Comparison of ENCODE assay signal across 8 cellular contexts in the genomic region with DNA sequence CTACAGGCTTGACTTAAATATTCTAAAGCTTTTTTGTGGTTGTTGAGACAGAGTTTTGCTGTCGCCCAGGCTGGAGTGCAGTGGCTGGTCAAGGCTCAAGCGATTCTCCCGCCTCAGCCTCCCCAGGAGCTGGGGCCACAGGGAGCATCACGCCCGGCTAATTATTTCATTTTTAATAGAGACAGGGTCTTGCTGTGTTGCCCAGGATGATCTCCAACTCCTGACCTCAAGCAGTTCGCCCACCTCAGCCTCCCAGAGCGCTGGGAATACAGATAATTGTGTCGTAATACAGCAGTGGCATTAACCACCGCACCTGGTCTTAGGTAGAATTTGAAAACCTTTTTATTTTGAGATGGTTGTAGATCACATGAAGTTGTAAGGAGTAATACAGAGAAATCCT. TPM values are rescaled to one million over a fixed set of nuclear protein-coding genes. Genes with fewer than 3 reads are reported as not detected.
A peak's percentile ranks its signal among the peaks of the same experiment; 100 is the strongest.
DNase-seq lines count a peak whose midpoint lies in the region; TF ChIP-seq lines count a peak whose summit lies in the region.

No MANE protein-coding gene starts in this region.

- peaks cover 8% of the 10 kb centered on the region for H3F3A ChIP-seq in neural cell (ENCODE audit: insufficient read depth, low read length, poor library complexity, severe bottlenecking)

- no peak for TF ChIP-seq RAD21 in neural cell (conservative IDR thresholded peaks at IDR 0.05)

- H3K27me3 ChIP-seq in BLaER1 (no peaks in the 10 kb centered on the region), ectodermal cell (ENCODE audit: control insufficient read depth, insufficient read depth, low read length, poor library complexity, severe bottlenecking) (no peaks in the 10 kb centered on the region), neural cell (ENCODE audit: insufficient read depth, low read depth, low read length) (no peaks in the 10 kb centered on the region)

- H3K9ac ChIP-seq in BLaER1 (no peak overlapping the region), neural cell (ENCODE audit: low read length) (peak overlapping the region; percentile 88)

- TF ChIP-seq CTCF in NB4 (IDR thresholded peaks at IDR 0.05; ENCODE audit: low read depth, low read length) (no peak), neural cell (IDR thresholded peaks at IDR 0.05; ENCODE audit: poor library complexity, severe bottlenecking) (no peak)

- H3K27ac ChIP-seq in BLaER1 = no peak overlapping the region
- no peak overlapping the region for H3K27ac ChIP-seq in ectodermal cell (ENCODE audit: insufficient read depth, low read depth, low read length, poor library complexity, severe bottlenecking)
- H3K27ac ChIP-seq in neural cell (ENCODE audit: low read length) = peak overlapping the region; percentile 82

- peaks cover 7% of the 10 kb centered on the region; the same call in 1 of the 2 replicates for H3K9me3 ChIP-seq in BLaER1
- no peaks in the 10 kb centered on the region for H3K9me3 ChIP-seq in ectodermal cell (ENCODE audit: control insufficient read depth, low read length)
- H3K9me3 ChIP-seq in neural cell (ENCODE audit: low read length) = no peaks in the 10 kb centered on the region

- TF ChIP-seq EP300 in neural cell (conservative IDR thresholded peaks at IDR 0.05; ENCODE audit: poor library complexity, severe bottlenecking) = no peak

- H4K20me1 ChIP-seq in BLaER1 (peaks cover 63% of the 10 kb centered on the region), neural cell (ENCODE audit: insufficient read depth) (no peaks in the 10 kb centered on the region)

- H3K4me2 ChIP-seq in BLaER1 (peak overlapping the region; percentile 95), neural cell (ENCODE audit: low read length) (peak overlapping the region; percentile 70)

- H3K4me3 ChIP-seq in BLaER1 (peak overlapping the region; percentile 93), NB4 (ENCODE audit: low read depth, low read length) (peak overlapping the region; percentile 72), ectodermal cell (ENCODE audit: insufficient read depth, low read depth, low read length) (peak overlapping the region; percentile 69), neural cell (ENCODE audit: low read length) (peak overlapping the region; percentile 90)

- TF ChIP-seq POLR2A in NB4 (IDR thresholded peaks at IDR 0.05; ENCODE audit: extremely low read depth, insufficient read length) = no peak

- peaks cover 52% of the 10 kb centered on the region for H3K79me2 ChIP-seq in neural cell (replicated peaks; ENCODE audit: insufficient read depth, low read length)

- H2AFZ ChIP-seq in neural cell (ENCODE audit: low read depth, low read length) = no peak overlapping the region

- H3K36me3 ChIP-seq in BLaER1 (peaks cover 41% of the 10 kb centered on the region), ectodermal cell (ENCODE audit: control insufficient read depth, insufficient read depth, low read length) (peaks cover 1% of the 10 kb centered on the region), neural cell (ENCODE audit: insufficient read depth, low read length) (no peaks in the 10 kb centered on the region)

- H3K4me1 ChIP-seq in BLaER1 (peaks cover 48% of the 10 kb centered on the region), ectodermal cell (ENCODE audit: control insufficient read depth, insufficient read depth, low read length) (peaks cover 27% of the 10 kb centered on the region)

- WGBS in ectodermal cell, 2 experiments = 50 to 57% methylated on average over 9 of the region's 9 CpGs

- DNase-seq in NB4 (ENCODE audit: low read depth) = no peak
- no peak for DNase-seq in NCI-H2081 treated with DMSO at 0.1 percent for 48 hours (lab: John Stamatoyannopoulos, UW)
- no peak for DNase-seq in NCI-H2029 treated with DMSO at 0.1 percent for 48 hours (lab: John Stamatoyannopoulos, UW)
- no peak for DNase-seq in NCI-H187 (lab: John Stamatoyannopoulos, UW)
- no peak for DNase-seq in SW480 (ENCODE audit: low spot score)

- H3K9me2 ChIP-seq in neural cell (ENCODE audit: insufficient read depth, low read length) = no peaks in the 10 kb centered on the region

TF ChIP-seq in neural cell, 6 proteins besides CTCF, POLR2A, EP300 and RAD21:
- no peak for TF ChIP-seq POLR2AphosphoS5 (IDR thresholded peaks at IDR 0.05)
- no peak for TF ChIP-seq EZH2 (IDR thresholded peaks at IDR 0.05; ENCODE audit: borderline replicate concordance, insufficient read depth, low read length, poor library complexity, severe bottlenecking)
- TF ChIP-seq, protein P1, sequence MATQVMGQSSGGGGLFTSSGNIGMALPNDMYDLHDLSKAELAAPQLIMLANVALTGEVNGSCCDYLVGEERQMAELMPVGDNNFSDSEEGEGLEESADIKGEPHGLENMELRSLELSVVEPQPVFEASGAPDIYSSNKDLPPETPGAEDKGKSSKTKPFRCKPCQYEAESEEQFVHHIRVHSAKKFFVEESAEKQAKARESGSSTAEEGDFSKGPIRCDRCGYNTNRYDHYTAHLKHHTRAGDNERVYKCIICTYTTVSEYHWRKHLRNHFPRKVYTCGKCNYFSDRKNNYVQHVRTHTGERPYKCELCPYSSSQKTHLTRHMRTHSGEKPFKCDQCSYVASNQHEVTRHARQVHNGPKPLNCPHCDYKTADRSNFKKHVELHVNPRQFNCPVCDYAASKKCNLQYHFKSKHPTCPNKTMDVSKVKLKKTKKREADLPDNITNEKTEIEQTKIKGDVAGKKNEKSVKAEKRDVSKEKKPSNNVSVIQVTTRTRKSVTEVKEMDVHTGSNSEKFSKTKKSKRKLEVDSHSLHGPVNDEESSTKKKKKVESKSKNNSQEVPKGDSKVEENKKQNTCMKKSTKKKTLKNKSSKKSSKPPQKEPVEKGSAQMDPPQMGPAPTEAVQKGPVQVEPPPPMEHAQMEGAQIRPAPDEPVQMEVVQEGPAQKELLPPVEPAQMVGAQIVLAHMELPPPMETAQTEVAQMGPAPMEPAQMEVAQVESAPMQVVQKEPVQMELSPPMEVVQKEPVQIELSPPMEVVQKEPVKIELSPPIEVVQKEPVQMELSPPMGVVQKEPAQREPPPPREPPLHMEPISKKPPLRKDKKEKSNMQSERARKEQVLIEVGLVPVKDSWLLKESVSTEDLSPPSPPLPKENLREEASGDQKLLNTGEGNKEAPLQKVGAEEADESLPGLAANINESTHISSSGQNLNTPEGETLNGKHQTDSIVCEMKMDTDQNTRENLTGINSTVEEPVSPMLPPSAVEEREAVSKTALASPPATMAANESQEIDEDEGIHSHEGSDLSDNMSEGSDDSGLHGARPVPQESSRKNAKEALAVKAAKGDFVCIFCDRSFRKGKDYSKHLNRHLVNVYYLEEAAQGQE (IDR thresholded peaks at IDR 0.05; ENCODE audit: borderline replicate concordance) = no peak
- no peak for TF ChIP-seq MXI1 (conservative IDR thresholded peaks at IDR 0.05; ENCODE audit: poor library complexity, severe bottlenecking)
TF ChIP-seq in neural cell: peak in this region for 0.

RNA-seq across cellular contexts. Expression of a gene that starts 1.5 kb away (rescaled TPM):
- 28.3 TPM for polyA plus RNA-seq in ectodermal cell (2013, experiment 1 of 4)
- 26.8 TPM for polyA plus RNA-seq in ectodermal cell (2013, experiment 2 of 4)
- 15.7 TPM for polyA plus RNA-seq in ectodermal cell (2013, experiment 3 of 4)
- polyA plus RNA-seq in ectodermal cell (2013, experiment 4 of 4) = 18.8 TPM
- 44.1 and 55.9 TPM in 2 replicates for polyA plus RNA-seq in neural cell
- 33.1 and 41.2 TPM in 2 replicates for polyA minus RNA-seq in neural cell

RNA-seq across cellular contexts. Expression of a gene that starts 38.7 kb away (rescaled TPM):
- polyA plus RNA-seq in ectodermal cell (2013, experiment 1 of 4) = 1.1 TPM
- 1.3 TPM for polyA plus RNA-seq in ectodermal cell (2013, experiment 2 of 4)
- polyA plus RNA-seq in ectodermal cell (2013, experiment 3 of 4) = 0.53 TPM
- polyA plus RNA-seq in ectodermal cell (2013, experiment 4 of 4) = 1.2 TPM
- 1.1 and 3.2 TPM in 2 replicates for polyA plus RNA-seq in neural cell
- 0.73 and 1.5 TPM in 2 replicates for polyA minus RNA-seq in neural cell
